ENCODE assay signal across 1 cellular context in genomic region chr22:48599346-48599745, GRCh38.
TF ChIP-seq lines count a peak whose summit lies in the region.

No MANE protein-coding gene starts in this region.

TF ChIP-seq in H1, 55 proteins besides CTCF, POLR2A, EP300 and RAD21:
- TF ChIP-seq CBX8 (IDR thresholded peaks at IDR 0.05; ENCODE audit: borderline replicate concordance, low read depth, low read length), result no peak
